In the genomic region with DNA sequence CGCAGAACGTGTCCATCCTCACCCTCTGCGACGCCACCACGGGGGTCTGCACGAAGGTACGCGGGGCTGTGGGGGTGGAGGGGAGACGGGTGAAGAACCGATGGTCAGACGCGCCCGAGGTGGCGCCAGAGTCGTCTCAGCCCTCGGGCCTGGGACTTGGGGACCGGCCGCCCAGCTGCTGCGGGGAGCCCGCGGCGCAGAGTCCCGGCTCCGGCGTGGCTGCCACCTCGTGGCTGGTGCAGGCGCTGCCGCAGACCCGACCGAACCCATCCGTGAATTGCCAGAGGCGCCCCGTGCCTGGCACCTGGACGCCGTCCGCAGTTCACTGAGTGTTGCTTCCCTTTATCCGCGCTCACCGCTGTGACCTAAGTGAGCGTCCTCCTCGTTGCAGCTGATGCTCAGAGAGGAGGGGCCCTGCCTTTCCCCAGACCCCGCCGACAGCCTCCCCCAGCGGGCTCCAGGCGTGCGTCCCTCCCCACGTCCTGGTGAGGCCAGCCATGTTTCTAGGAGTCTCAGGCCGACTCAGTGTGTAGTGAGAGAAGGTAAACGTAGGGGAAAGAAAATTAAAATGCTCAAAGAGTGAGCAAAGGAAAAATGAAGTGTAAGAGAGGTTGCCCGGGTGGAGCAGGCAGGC, we compare ENCODE assay signal across 11 cellular contexts.
DNase-seq lines count a peak whose midpoint lies in the region; ATAC-seq, FAIRE-seq and TF ChIP-seq lines count a peak whose summit lies in the region.
"Had no signal": no experiment of that assay in that cellular context is flagged by ENCODE, and none has a peak within 500 bp of the region (broad histone marks: within the 10 kb centered on the region; RNA-seq: fewer than 3 reads in every experiment).

No MANE protein-coding gene starts in this region.

- H3K27ac ChIP-seq in upper lobe of right lung, result no peak overlapping the region
- H3K27ac ChIP-seq: BLaER1 treated with 17β-estradiol and CSF1 and Interleukin-3, amounts not matched to agents 10 nM and 100 nM; esophagus squamous epithelium had no signal

- ATAC-seq in left ventricle myocardium superior (peak; percentile 30), Right ventricle myocardium superior (ENCODE audit: poor library complexity) (no peak), WTC11 (peak; percentile 55; the same call in 1 of the 2 replicates), upper lobe of right lung (peak; percentile 74)
- ATAC-seq: natural killer cell treated with Interleukin-12 subunit alpha and Interleukin-12 subunit beta and Interleukin-15 and Interleukin-18, amount 100 ng/mL, for 72 hours had no signal

- H3K36me3 Mint-ChIP-seq in WTC11, result peaks cover 65% of the 10 kb centered on the region

- DNase-seq in left ventricle myocardium superior (peak; percentile 32), Right ventricle myocardium superior (no peak), WTC11 (ENCODE audit: low spot score) (no peak), left kidney (ENCODE audit: low read depth, low spot score) (peak; percentile 65), upper lobe of right lung (no peak), NCI-H2107 (lab: John Stamatoyannopoulos, UW) (no peak), HTR-8/SVneo (ENCODE audit: insufficient read length, low spot score) (no peak), HK-2 (ENCODE audit: unreplicated experiment) (no peak)
- DNase-seq: esophagus squamous epithelium had no signal

- H3K4me1 ChIP-seq in upper lobe of right lung, result no peaks in the 10 kb centered on the region
- H3K4me1 ChIP-seq: BLaER1 treated with 17β-estradiol and CSF1 and Interleukin-3, amounts not matched to agents 10 nM and 100 nM had no signal

- H3K27ac Mint-ChIP-seq in WTC11, result no peak overlapping the region
- H3K27ac Mint-ChIP-seq: natural killer cell treated with Interleukin-12 subunit alpha and Interleukin-12 subunit beta and Interleukin-15 and Interleukin-18, amount 100 ng/mL, for 72 hours had no signal

- no peak overlapping the region for H3K4me3 ChIP-seq in upper lobe of right lung
- H3K4me3 ChIP-seq: BLaER1 treated with 17β-estradiol and CSF1 and Interleukin-3, amounts not matched to agents 10 nM and 100 nM; esophagus squamous epithelium had no signal

- FAIRE-seq in HTR-8/SVneo (lab: Jason Lieb, UNC), result no peak

- H3K4me3 Mint-ChIP-seq in WTC11, result no peak overlapping the region
- H3K4me3 Mint-ChIP-seq: natural killer cell treated with Interleukin-12 subunit alpha and Interleukin-12 subunit beta and Interleukin-15 and Interleukin-18, amount 100 ng/mL, for 72 hours had no signal

- intact Hi-C loops in left ventricle myocardium superior (cut with micrococcal nuclease), result no loop called here
- intact Hi-C loops in Right ventricle myocardium superior (cut with DNase I), result no loop called here
- intact Hi-C loops in upper lobe of right lung (cut with DNase I), result no loop called here

- peaks cover 80% of the 10 kb centered on the region for H3K9me3 Mint-ChIP-seq in WTC11
- H3K9me3 Mint-ChIP-seq: natural killer cell treated with Interleukin-12 subunit alpha and Interleukin-12 subunit beta and Interleukin-15 and Interleukin-18, amount 100 ng/mL, for 72 hours had no signal

- peaks cover 15% of the 10 kb centered on the region for H3K27me3 Mint-ChIP-seq in WTC11 (ENCODE audit: low read depth)

- POLR2A ChIA-PET in WTC11 (lab: Charles Lee), result no interaction called here

- H3K9me3 ChIP-seq in upper lobe of right lung, result no peaks in the 10 kb centered on the region
- H3K9me3 ChIP-seq: esophagus squamous epithelium had no signal

- H3K27me3 ChIP-seq in upper lobe of right lung, result peaks cover 10% of the 10 kb centered on the region
- H3K27me3 ChIP-seq: BLaER1 treated with 17β-estradiol and CSF1 and Interleukin-3, amounts not matched to agents 10 nM and 100 nM had no signal

- no peaks in the 10 kb centered on the region for H3K4me1 Mint-ChIP-seq in WTC11

- CTCF ChIA-PET in WTC11 (lab: Charles Lee), result no interaction called here

- TF ChIP-seq CTCF in WTC11 (IDR thresholded peaks at IDR 0.05), result no peak
- peak; percentile 39 for TF ChIP-seq CTCF in upper lobe of right lung (IDR thresholded peaks at IDR 0.05)

- no peaks in the 10 kb centered on the region for H3K36me3 ChIP-seq in upper lobe of right lung
- H3K36me3 ChIP-seq: BLaER1 treated with 17β-estradiol and CSF1 and Interleukin-3, amounts not matched to agents 10 nM and 100 nM; esophagus squamous epithelium had no signal

TF ChIP-seq in WTC11, 78 proteins besides CTCF, POLR2A, EP300 and RAD21 (continues in another document):
- TF ChIP-seq, protein P1, sequence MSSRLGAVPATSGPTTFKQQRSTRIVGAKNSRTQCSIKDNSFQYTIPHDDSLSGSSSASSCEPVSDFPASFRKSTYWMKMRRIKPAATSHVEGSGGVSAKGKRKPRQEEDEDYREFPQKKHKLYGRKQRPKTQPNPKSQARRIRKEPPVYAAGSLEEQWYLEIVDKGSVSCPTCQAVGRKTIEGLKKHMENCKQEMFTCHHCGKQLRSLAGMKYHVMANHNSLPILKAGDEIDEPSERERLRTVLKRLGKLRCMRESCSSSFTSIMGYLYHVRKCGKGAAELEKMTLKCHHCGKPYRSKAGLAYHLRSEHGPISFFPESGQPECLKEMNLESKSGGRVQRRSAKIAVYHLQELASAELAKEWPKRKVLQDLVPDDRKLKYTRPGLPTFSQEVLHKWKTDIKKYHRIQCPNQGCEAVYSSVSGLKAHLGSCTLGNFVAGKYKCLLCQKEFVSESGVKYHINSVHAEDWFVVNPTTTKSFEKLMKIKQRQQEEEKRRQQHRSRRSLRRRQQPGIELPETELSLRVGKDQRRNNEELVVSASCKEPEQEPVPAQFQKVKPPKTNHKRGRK (CRISPR knock-in tag; IDR thresholded peaks at IDR 0.05; ENCODE audit: borderline replicate concordance), result no peak
- TF ChIP-seq SP1 (CRISPR knock-in tag; conservative IDR thresholded peaks at IDR 0.05) (no peak), ZNF423 (CRISPR knock-in tag; IDR thresholded peaks at IDR 0.05) (no peak), NFE2L1 (CRISPR knock-in tag; IDR thresholded peaks at IDR 0.05) (no peak), CREB1 (CRISPR knock-in tag; IDR thresholded peaks at IDR 0.05) (no peak), ZNF317 (CRISPR knock-in tag; IDR thresholded peaks at IDR 0.05; ENCODE audit: borderline replicate concordance, low read depth) (no peak), ZNF138 (CRISPR knock-in tag; conservative IDR thresholded peaks at IDR 0.05) (no peak)
- TF ChIP-seq, protein P2, sequence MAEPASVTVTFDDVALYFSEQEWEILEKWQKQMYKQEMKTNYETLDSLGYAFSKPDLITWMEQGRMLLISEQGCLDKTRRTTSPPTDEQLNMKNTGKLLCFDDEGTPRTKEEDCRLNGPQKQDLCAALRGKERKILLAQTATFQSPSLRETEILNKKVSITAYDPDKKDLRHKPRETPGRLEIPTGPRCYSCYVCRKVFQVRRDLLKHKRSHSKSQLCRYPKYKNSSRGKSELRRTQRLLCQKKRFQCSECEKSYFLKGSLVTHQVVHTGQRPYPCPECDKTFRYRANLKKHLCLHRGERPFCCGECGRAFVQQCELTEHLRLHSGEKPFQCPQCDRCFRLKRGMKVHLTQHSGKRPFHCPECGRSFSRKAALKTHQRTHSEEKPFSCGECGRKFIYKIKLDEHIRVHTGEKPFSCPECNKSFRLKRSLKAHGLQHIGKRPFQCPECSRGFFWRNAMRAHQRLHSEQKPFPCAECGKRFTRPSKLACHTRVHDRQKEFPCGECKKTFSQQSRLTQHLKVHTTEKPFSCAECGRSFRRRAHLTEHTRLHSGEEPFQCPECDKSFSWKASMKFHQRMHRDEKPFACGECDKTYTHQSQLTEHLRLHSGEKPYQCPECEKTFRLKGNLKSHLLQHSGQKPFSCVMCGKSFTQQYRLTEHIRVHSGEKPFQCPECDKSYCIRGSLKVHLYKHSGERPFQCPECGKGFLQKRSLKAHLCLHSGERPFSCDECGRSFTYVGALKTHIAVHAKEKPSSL (CRISPR knock-in tag; conservative IDR thresholded peaks at IDR 0.05), result no peak
- TF ChIP-seq, protein P3, sequence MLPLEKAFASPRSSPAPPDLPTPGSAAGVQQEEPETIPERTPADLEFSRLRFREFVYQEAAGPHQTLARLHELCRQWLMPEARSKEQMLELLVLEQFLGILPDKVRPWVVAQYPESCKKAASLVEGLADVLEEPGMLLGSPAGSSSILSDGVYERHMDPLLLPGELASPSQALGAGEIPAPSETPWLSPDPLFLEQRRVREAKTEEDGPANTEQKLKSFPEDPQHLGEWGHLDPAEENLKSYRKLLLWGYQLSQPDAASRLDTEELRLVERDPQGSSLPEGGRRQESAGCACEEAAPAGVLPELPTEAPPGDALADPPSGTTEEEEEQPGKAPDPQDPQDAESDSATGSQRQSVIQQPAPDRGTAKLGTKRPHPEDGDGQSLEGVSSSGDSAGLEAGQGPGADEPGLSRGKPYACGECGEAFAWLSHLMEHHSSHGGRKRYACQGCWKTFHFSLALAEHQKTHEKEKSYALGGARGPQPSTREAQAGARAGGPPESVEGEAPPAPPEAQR (CRISPR knock-in tag; IDR thresholded peaks at IDR 0.05), result no peak
- TF ChIP-seq, protein P4, sequence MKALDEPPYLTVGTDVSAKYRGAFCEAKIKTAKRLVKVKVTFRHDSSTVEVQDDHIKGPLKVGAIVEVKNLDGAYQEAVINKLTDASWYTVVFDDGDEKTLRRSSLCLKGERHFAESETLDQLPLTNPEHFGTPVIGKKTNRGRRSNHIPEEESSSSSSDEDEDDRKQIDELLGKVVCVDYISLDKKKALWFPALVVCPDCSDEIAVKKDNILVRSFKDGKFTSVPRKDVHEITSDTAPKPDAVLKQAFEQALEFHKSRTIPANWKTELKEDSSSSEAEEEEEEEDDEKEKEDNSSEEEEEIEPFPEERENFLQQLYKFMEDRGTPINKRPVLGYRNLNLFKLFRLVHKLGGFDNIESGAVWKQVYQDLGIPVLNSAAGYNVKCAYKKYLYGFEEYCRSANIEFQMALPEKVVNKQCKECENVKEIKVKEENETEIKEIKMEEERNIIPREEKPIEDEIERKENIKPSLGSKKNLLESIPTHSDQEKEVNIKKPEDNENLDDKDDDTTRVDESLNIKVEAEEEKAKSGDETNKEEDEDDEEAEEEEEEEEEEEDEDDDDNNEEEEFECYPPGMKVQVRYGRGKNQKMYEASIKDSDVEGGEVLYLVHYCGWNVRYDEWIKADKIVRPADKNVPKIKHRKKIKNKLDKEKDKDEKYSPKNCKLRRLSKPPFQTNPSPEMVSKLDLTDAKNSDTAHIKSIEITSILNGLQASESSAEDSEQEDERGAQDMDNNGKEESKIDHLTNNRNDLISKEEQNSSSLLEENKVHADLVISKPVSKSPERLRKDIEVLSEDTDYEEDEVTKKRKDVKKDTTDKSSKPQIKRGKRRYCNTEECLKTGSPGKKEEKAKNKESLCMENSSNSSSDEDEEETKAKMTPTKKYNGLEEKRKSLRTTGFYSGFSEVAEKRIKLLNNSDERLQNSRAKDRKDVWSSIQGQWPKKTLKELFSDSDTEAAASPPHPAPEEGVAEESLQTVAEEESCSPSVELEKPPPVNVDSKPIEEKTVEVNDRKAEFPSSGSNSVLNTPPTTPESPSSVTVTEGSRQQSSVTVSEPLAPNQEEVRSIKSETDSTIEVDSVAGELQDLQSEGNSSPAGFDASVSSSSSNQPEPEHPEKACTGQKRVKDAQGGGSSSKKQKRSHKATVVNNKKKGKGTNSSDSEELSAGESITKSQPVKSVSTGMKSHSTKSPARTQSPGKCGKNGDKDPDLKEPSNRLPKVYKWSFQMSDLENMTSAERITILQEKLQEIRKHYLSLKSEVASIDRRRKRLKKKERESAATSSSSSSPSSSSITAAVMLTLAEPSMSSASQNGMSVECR (CRISPR knock-in tag; IDR thresholded peaks at IDR 0.05; ENCODE audit: borderline replicate concordance), result no peak

Comparison
In these comparisons a context has a peak if more than half of its experiments do, and no peak if none do; other contexts are left out.
1. DNase-seq: peak in left ventricle myocardium superior (single experiment) and left kidney (single experiment); none in Right ventricle myocardium superior (single experiment), WTC11 (single experiment), upper lobe of right lung (single experiment), NCI-H2107 (single experiment), HTR-8/SVneo (single experiment) and HK-2 (single experiment).